1 cellular context compared by ENCODE assay signal in the genomic region with DNA sequence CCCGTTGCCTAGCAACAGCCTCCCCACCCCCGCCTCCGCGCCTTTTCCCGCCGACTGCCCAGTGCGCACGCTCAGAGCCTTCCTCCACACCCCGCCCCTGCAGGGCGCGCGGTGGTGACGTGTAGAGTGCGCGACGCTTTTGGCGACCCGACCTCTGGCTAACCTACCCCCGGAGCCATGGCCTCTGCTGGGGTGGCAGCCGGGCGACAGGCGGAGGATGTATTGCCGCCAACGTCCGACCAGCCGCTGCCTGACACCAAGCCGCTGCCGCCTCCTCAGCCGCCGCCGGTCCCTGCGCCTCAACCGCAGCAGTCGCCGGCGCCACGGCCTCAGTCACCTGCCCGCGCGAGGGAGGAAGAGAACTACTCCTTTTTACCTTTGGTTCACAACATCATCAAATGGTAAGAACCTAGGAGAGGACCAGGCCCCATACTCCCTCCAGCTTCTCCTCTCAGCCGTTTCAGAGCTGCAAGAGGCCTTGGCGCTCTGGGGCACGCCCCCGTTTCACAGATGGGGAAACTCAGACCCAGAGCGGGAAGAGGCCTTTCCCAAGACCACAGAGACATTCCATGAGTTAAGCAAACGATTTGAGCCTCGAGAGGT.
TF ChIP-seq lines count a peak whose summit lies in the region.

A gene with protein sequence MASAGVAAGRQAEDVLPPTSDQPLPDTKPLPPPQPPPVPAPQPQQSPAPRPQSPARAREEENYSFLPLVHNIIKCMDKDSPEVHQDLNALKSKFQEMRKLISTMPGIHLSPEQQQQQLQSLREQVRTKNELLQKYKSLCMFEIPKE (plus strand): TSS at position 136 of the 603 bp plus-strand sequence. CDS start 42 bp downstream, at position 178.

TF ChIP-seq in GM12878, 131 proteins besides CTCF, POLR2A, EP300 and RAD21 (continued from another document and continues in another):
- TF ChIP-seq ATF7 (IDR thresholded peaks at IDR 0.05; ENCODE audit: low read depth) (no peak), CREM (IDR thresholded peaks at IDR 0.05; ENCODE audit: low read depth) (peak; percentile 100), ETV6 (conservative IDR thresholded peaks at IDR 0.05 in 1 of 2, IDR thresholded peaks at IDR 0.05 in 1 of 2; ENCODE audit: borderline replicate concordance in 1 of 2, low read depth in 1 of 2) (no peak), RFX5 (IDR thresholded peaks at IDR 0.05; ENCODE audit: low read depth, low read length) (peak; percentile 48; the same call in 1 of the 2 replicates), NR2F1 (conservative IDR thresholded peaks at IDR 0.05) (peak; percentile 98), SMC3 (IDR thresholded peaks at IDR 0.05; ENCODE audit: borderline replicate concordance, low read length) (no peak), NFYA (IDR thresholded peaks at IDR 0.05; ENCODE audit: borderline replicate concordance, low read depth, low read length) (no peak), STAT3 (IDR thresholded peaks at IDR 0.05; ENCODE audit: low read depth, low read length) (no peak), BMI1 (IDR thresholded peaks at IDR 0.05; ENCODE audit: borderline replicate concordance) (peak; percentile 3; the same call in 1 of the 2 replicates), GATAD2B (conservative IDR thresholded peaks at IDR 0.05; ENCODE audit: low read depth) (peak; percentile 57; the same call in 1 of the 2 replicates), RCOR1 (conservative IDR thresholded peaks at IDR 0.05; ENCODE audit: low read depth, low read length) (0 out of 2 replicates have a peak, but pooled peaks have one; percentile 37), NR2C2 (IDR thresholded peaks at IDR 0.05; ENCODE audit: borderline replicate concordance, control insufficient read depth, insufficient read length, low read depth) (no peak), POLR2AphosphoS2 (IDR thresholded peaks at IDR 0.05; ENCODE audit: low read depth, low read length) (peak; percentile 44; the same call in 1 of the 2 replicates), TAF1 (IDR thresholded peaks at IDR 0.05; ENCODE audit: borderline replicate concordance, low read depth, low read length) (peak; percentile 71; the same call in 1 of the 2 replicates), JUND (IDR thresholded peaks at IDR 0.05; ENCODE audit: low read depth, low read length) (no peak), SMAD1 (IDR thresholded peaks at IDR 0.05; ENCODE audit: low read depth, partially characterized antibody) (no peak), TCF12 (IDR thresholded peaks at IDR 0.05; ENCODE audit: low read depth, low read length) (peak; percentile 57; the same call in 1 of the 2 replicates), SIN3A (IDR thresholded peaks at IDR 0.05; ENCODE audit: low read depth, low read length) (peak; percentile 81), ZNF622 (IDR thresholded peaks at IDR 0.05) (no peak), RB1 (IDR thresholded peaks at IDR 0.05; ENCODE audit: borderline replicate concordance) (peak; percentile 69; the same call in 1 of the 2 replicates), SMAD5 (IDR thresholded peaks at IDR 0.05; ENCODE audit: low read depth) (0 out of 2 replicates have a peak, but pooled peaks have one; percentile 57), TCF3 (IDR thresholded peaks at IDR 0.05; ENCODE audit: borderline replicate concordance, insufficient read depth, low read depth, low read length) (no peak), FOS (IDR thresholded peaks at IDR 0.05; ENCODE audit: borderline replicate concordance, extremely low read depth, insufficient read length) (no peak), PAX5 (IDR thresholded peaks at IDR 0.05; ENCODE audit: borderline replicate concordance, low read depth, low read length) (0 out of 2 replicates have a peak, but pooled peaks have one; percentile 50), NKRF (conservative IDR thresholded peaks at IDR 0.05) (peak; percentile 89), SIX5 (IDR thresholded peaks at IDR 0.05; ENCODE audit: low read depth, low read length, severe bottlenecking) (peak; percentile 61), EZH2 (IDR thresholded peaks at IDR 0.05; ENCODE audit: borderline replicate concordance, control insufficient read depth, low read depth, low read length) (no peak), PKNOX1 (IDR thresholded peaks at IDR 0.05) (no peak), MEF2B (IDR thresholded peaks at IDR 0.05; ENCODE audit: partially characterized antibody, poor library complexity, severe bottlenecking) (no peak), ZZZ3 (IDR thresholded peaks at IDR 0.05; ENCODE audit: control insufficient read depth, insufficient read length, low read depth) (no peak), TBL1XR1 (IDR thresholded peaks at IDR 0.05; ENCODE audit: low read depth, low read length) (peak; percentile 70; the same call in 1 of the 2 replicates)
- TF ChIP-seq, protein P1, sequence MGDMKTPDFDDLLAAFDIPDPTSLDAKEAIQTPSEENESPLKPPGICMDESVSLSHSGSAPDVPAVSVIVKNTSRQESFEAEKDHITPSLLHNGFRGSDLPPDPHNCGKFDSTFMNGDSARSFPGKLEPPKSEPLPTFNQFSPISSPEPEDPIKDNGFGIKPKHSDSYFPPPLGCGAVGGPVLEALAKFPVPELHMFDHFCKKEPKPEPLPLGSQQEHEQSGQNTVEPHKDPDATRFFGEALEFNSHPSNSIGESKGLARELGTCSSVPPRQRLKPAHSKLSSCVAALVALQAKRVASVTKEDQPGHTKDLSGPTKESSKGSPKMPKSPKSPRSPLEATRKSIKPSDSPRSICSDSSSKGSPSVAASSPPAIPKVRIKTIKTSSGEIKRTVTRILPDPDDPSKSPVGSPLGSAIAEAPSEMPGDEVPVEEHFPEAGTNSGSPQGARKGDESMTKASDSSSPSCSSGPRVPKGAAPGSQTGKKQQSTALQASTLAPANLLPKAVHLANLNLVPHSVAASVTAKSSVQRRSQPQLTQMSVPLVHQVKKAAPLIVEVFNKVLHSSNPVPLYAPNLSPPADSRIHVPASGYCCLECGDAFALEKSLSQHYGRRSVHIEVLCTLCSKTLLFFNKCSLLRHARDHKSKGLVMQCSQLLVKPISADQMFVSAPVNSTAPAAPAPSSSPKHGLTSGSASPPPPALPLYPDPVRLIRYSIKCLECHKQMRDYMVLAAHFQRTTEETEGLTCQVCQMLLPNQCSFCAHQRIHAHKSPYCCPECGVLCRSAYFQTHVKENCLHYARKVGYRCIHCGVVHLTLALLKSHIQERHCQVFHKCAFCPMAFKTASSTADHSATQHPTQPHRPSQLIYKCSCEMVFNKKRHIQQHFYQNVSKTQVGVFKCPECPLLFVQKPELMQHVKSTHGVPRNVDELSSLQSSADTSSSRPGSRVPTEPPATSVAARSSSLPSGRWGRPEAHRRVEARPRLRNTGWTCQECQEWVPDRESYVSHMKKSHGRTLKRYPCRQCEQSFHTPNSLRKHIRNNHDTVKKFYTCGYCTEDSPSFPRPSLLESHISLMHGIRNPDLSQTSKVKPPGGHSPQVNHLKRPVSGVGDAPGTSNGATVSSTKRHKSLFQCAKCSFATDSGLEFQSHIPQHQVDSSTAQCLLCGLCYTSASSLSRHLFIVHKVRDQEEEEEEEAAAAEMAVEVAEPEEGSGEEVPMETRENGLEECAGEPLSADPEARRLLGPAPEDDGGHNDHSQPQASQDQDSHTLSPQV (IDR thresholded peaks at IDR 0.05): no peak
- TF ChIP-seq, protein P2, sequence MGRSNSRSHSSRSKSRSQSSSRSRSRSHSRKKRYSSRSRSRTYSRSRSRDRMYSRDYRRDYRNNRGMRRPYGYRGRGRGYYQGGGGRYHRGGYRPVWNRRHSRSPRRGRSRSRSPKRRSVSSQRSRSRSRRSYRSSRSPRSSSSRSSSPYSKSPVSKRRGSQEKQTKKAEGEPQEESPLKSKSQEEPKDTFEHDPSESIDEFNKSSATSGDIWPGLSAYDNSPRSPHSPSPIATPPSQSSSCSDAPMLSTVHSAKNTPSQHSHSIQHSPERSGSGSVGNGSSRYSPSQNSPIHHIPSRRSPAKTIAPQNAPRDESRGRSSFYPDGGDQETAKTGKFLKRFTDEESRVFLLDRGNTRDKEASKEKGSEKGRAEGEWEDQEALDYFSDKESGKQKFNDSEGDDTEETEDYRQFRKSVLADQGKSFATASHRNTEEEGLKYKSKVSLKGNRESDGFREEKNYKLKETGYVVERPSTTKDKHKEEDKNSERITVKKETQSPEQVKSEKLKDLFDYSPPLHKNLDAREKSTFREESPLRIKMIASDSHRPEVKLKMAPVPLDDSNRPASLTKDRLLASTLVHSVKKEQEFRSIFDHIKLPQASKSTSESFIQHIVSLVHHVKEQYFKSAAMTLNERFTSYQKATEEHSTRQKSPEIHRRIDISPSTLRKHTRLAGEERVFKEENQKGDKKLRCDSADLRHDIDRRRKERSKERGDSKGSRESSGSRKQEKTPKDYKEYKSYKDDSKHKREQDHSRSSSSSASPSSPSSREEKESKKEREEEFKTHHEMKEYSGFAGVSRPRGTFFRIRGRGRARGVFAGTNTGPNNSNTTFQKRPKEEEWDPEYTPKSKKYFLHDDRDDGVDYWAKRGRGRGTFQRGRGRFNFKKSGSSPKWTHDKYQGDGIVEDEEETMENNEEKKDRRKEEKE (IDR thresholded peaks at IDR 0.05): no peak
- TF ChIP-seq, protein P3, sequence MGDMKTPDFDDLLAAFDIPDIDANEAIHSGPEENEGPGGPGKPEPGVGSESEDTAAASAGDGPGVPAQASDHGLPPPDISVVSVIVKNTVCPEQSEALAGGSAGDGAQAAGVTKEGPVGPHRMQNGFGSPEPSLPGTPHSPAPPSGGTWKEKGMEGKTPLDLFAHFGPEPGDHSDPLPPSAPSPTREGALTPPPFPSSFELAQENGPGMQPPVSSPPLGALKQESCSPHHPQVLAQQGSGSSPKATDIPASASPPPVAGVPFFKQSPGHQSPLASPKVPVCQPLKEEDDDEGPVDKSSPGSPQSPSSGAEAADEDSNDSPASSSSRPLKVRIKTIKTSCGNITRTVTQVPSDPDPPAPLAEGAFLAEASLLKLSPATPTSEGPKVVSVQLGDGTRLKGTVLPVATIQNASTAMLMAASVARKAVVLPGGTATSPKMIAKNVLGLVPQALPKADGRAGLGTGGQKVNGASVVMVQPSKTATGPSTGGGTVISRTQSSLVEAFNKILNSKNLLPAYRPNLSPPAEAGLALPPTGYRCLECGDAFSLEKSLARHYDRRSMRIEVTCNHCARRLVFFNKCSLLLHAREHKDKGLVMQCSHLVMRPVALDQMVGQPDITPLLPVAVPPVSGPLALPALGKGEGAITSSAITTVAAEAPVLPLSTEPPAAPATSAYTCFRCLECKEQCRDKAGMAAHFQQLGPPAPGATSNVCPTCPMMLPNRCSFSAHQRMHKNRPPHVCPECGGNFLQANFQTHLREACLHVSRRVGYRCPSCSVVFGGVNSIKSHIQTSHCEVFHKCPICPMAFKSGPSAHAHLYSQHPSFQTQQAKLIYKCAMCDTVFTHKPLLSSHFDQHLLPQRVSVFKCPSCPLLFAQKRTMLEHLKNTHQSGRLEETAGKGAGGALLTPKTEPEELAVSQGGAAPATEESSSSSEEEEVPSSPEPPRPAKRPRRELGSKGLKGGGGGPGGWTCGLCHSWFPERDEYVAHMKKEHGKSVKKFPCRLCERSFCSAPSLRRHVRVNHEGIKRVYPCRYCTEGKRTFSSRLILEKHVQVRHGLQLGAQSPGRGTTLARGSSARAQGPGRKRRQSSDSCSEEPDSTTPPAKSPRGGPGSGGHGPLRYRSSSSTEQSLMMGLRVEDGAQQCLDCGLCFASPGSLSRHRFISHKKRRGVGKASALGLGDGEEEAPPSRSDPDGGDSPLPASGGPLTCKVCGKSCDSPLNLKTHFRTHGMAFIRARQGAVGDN (IDR thresholded peaks at IDR 0.05): peak; percentile 56
- TF ChIP-seq, protein P4, sequence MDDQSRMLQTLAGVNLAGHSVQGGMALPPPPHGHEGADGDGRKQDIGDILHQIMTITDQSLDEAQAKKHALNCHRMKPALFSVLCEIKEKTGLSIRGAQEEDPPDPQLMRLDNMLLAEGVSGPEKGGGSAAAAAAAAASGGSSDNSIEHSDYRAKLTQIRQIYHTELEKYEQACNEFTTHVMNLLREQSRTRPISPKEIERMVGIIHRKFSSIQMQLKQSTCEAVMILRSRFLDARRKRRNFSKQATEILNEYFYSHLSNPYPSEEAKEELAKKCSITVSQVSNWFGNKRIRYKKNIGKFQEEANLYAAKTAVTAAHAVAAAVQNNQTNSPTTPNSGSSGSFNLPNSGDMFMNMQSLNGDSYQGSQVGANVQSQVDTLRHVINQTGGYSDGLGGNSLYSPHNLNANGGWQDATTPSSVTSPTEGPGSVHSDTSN (IDR thresholded peaks at IDR 0.05; ENCODE audit: insufficient replicate concordance, low read depth, low read length): no peak
- TF ChIP-seq, protein P5, sequence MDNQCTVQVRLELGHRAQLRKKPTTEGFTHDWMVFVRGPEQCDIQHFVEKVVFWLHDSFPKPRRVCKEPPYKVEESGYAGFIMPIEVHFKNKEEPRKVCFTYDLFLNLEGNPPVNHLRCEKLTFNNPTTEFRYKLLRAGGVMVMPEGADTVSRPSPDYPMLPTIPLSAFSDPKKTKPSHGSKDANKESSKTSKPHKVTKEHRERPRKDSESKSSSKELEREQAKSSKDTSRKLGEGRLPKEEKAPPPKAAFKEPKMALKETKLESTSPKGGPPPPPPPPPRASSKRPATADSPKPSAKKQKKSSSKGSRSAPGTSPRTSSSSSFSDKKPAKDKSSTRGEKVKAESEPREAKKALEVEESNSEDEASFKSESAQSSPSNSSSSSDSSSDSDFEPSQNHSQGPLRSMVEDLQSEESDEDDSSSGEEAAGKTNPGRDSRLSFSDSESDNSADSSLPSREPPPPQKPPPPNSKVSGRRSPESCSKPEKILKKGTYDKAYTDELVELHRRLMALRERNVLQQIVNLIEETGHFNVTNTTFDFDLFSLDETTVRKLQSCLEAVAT (IDR thresholded peaks at IDR 0.05): 0 out of 2 replicates have a peak, but pooled peaks have one; percentile 0
